Comparison of ENCODE assay signal across 9 cellular contexts in the genomic region with DNA sequence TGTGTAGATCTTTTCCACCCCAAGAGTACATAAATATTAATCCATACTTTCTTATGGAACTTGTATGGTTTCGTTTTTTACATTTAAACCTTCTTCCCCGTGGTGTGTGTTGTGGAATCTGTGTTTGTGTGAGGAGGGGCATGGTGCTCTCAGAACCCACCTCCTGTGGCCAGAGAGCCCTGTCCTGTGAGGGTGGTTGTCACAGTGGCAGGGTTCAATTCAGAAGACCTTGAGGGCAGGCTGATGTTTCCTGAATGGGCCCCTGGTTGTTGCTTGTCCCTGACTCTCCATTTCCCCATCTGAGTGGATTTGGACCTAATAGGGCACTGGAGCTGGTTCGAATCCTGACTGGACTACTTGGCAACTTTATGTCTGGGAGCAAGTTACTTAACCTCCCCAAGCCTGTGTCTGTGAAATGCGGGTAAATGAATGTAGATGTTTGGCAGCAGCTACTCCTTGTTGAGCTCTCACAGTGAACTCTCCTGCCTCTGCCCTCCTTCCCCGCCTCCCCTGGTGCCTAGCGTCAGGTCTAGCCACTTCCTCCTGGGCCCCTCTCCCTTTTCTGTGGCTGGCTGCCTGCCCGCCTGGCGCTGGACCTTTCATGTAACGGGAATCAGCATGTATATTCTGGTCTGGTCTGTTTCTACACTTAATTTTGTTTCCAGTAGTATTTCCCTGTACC. TPM values are rescaled to one million over a fixed set of nuclear protein-coding genes. Genes with fewer than 3 reads are reported as not detected.
DNase-seq lines count a peak whose midpoint lies in the region; ATAC-seq, FAIRE-seq and TF ChIP-seq lines count a peak whose summit lies in the region.
"Had no signal": no experiment of that assay in that cellular context is flagged by ENCODE, and none has a peak within 500 bp of the region (broad histone marks: within the 10 kb centered on the region; RNA-seq: fewer than 3 reads in every experiment).

No MANE protein-coding gene starts in this region.

- H4K20me1 ChIP-seq in PC-9 (ENCODE audit: insufficient read depth) (peaks cover 97% of the 10 kb centered on the region), keratinocyte (ENCODE audit: control insufficient read depth, extremely low read depth, insufficient read depth, low read length) (peaks cover 50% of the 10 kb centered on the region)

- H3K36me3 Mint-ChIP-seq in stimulated activated memory B cell treated with anti-CD40 and anti-IgM and Interleukin-4, amounts not matched to agents 10 μg/mL and 1 μg/mL and 100 μg/mL, for 72 hours, result peaks cover 36% of the 10 kb centered on the region

- peaks cover 87% of the 10 kb centered on the region for H3K4me1 Mint-ChIP-seq in stimulated activated memory B cell treated with anti-CD40 and anti-IgM and Interleukin-4, amounts not matched to agents 10 μg/mL and 1 μg/mL and 100 μg/mL, for 72 hours

- peak; percentile 80 for DNase-seq in activated effector memory CD4-positive, alpha-beta T cell treated with anti-CD3 and anti-CD28 coated beads, Interleukin-2, amount 50 U/mL, for 16 hours
- no peak for DNase-seq in activated effector memory CD4-positive, alpha-beta T cell treated with Interleukin-2 at 50 U/mL for 16 hours
- DNase-seq in PC-9, result peak in 1 of 2 experiments; percentile 56
- DNase-seq in astrocyte of the hippocampus (ENCODE audit: low read depth, low spot score), result peak; percentile 88
- DNase-seq in keratinocyte (ENCODE audit: low read depth, low spot score), result no peak
- DNase-seq in globus pallidus (ENCODE audit: low spot score), result no peak
- DNase-seq in NCI-H128 (lab: John Stamatoyannopoulos, UW; ENCODE audit: unreplicated experiment), result no peak

- no peaks in the 10 kb centered on the region for H3K9me3 Mint-ChIP-seq in stimulated activated memory B cell treated with anti-CD40 and anti-IgM and Interleukin-4, amounts not matched to agents 10 μg/mL and 1 μg/mL and 100 μg/mL, for 72 hours

- FAIRE-seq in keratinocyte (lab: Jason Lieb, UNC), result no peak
- FAIRE-seq: islet of Langerhans had no signal

- POLR2A ChIA-PET in PC-9 (lab: Charles Lee; ENCODE audit: unreplicated experiment), result interaction anchor here (0.5 to 1.1 kb wide), 6 partner anchors 11 to 807 kb away, joined by 3 to 11 read pairs (median 6); no protein-coding TSS in a partner anchor

- no peaks in the 10 kb centered on the region for H3K9me3 ChIP-seq in PC-9 (ENCODE audit: insufficient read depth, low read depth)
- no peaks in the 10 kb centered on the region for H3K9me3 ChIP-seq in keratinocyte (ENCODE audit: control insufficient read depth, low read depth, low read length)

- H3K27me3 Mint-ChIP-seq in stimulated activated memory B cell treated with anti-CD40 and anti-IgM and Interleukin-4, amounts not matched to agents 10 μg/mL and 1 μg/mL and 100 μg/mL, for 72 hours, result no peaks in the 10 kb centered on the region

- H3K79me2 ChIP-seq in PC-9 (ENCODE audit: low read depth) (peaks cover 97% of the 10 kb centered on the region), keratinocyte (ENCODE audit: control insufficient read depth, insufficient read depth, low read length) (peaks cover 53% of the 10 kb centered on the region)

- H3K27me3 ChIP-seq in PC-9 (ENCODE audit: insufficient read depth, low read depth) (no peaks in the 10 kb centered on the region), keratinocyte (ENCODE audit: control insufficient read depth, extremely low read depth, insufficient read depth, low read length) (no peaks in the 10 kb centered on the region)

- BruUV-seq in PC-9 (replicated peaks; lab: Mats Ljungman, UMichigan), result no TSS peak

- intact Hi-C loops in PC-9 (cut with micrococcal nuclease; ENCODE audit: unreplicated experiment), result no loop called here

- peaks cover 98% of the 10 kb centered on the region for H3F3A ChIP-seq in PC-9 (ENCODE audit: insufficient read depth, low read depth)

- peak overlapping the region; percentile 100 for H3K27ac ChIP-seq in PC-9
- peak overlapping the region; percentile 99 for H3K27ac ChIP-seq in keratinocyte (ENCODE audit: control insufficient read depth, insufficient read depth, low read length)

- H3K4me3 ChIP-seq in PC-9 (no peak overlapping the region), keratinocyte (ENCODE audit: control insufficient read depth in 2 of 3, extremely low read depth in 1 of 3, insufficient read depth in 2 of 3, low read depth in 1 of 3, low read length in 3 of 3) (peak overlapping the region in 2 of 3 experiments; percentile 1 to 9)

- H3K9ac ChIP-seq in keratinocyte (ENCODE audit: control insufficient read depth, extremely low read depth, insufficient read depth, low read length), result peak overlapping the region; percentile 100

- ATAC-seq in stimulated activated memory B cell treated with anti-CD40 and anti-IgM and Interleukin-4, amounts not matched to agents 10 μg/mL and 1 μg/mL and 100 μg/mL, for 72 hours, result no peak

- CTCF ChIA-PET in PC-9 (lab: Charles Lee), result no interaction called here

- peak overlapping the region; percentile 69 for H3K4me3 Mint-ChIP-seq in stimulated activated memory B cell treated with anti-CD40 and anti-IgM and Interleukin-4, amounts not matched to agents 10 μg/mL and 1 μg/mL and 100 μg/mL, for 72 hours

- no peaks in the 10 kb centered on the region for H3K9me1 ChIP-seq in keratinocyte (ENCODE audit: control insufficient read depth, extremely low read depth, insufficient read depth, low read length)

- H3K4me2 ChIP-seq in PC-9, result peak overlapping the region; percentile 99; the same call in 1 of the 2 replicates
- peak overlapping the region; percentile 96 for H3K4me2 ChIP-seq in keratinocyte (ENCODE audit: control insufficient read depth, extremely low read depth, insufficient read depth, low read depth, low read length)

- H2AFZ ChIP-seq in PC-9 (no peak overlapping the region), keratinocyte (ENCODE audit: control insufficient read depth, low read length) (no peak overlapping the region)

- TF ChIP-seq CTCF in PC-9 (conservative IDR thresholded peaks at IDR 0.05), result no peak
- no peak for TF ChIP-seq CTCF in keratinocyte (optimal IDR thresholded peaks at IDR 0.05 in 1 of 3, IDR thresholded peaks at IDR 0.05 in 1 of 3, conservative IDR thresholded peaks at IDR 0.05 in 1 of 3; ENCODE audit: extremely low read depth in 1 of 3, insufficient read depth in 2 of 3, low read length in 3 of 3)

- H3K4me1 ChIP-seq in PC-9 (replicated peaks; ENCODE audit: insufficient read depth) (peaks cover 54% of the 10 kb centered on the region), keratinocyte (ENCODE audit: control insufficient read depth, extremely low read depth, insufficient read depth, low read length) (peaks cover 45% of the 10 kb centered on the region)

- peaks cover 72% of the 10 kb centered on the region for H3K36me3 ChIP-seq in PC-9 (ENCODE audit: low read depth)
- H3K36me3 ChIP-seq in keratinocyte (ENCODE audit: control insufficient read depth in 2 of 2, extremely low read depth in 1 of 2, insufficient read depth in 2 of 2, low read length in 2 of 2), result peaks cover 7 to 23% of the 10 kb centered on the region in 2 experiments

- peak overlapping the region; percentile 71 for H3K27ac Mint-ChIP-seq in stimulated activated memory B cell treated with anti-CD40 and anti-IgM and Interleukin-4, amounts not matched to agents 10 μg/mL and 1 μg/mL and 100 μg/mL, for 72 hours

- dilution Hi-C loops in keratinocyte (cut with MboI; ENCODE audit: extremely low pct_ligation_motif_present, low sequenced_read_pairs), result no loop called here

- H3K9me2 ChIP-seq in PC-9 (ENCODE audit: insufficient read depth), result no peaks in the 10 kb centered on the region

RNA-seq across cellular contexts. Expression of a gene that starts 7.3 kb away (rescaled TPM):
- total RNA-seq in PC-9 (2021), result 825 and 938 TPM in 2 replicates
- polyA plus RNA-seq in keratinocyte, result 66.5 to 270 TPM (median 171 TPM) in 3 replicates
- 1,124 TPM for polyA plus RNA-seq in keratinocyte (2011; ENCODE audit: low read depth)
- 5.3 and 11.3 TPM in 2 replicates for polyA plus RNA-seq in keratinocyte (2011; cell fraction: cytosol; rRNA removed)
- polyA plus RNA-seq in keratinocyte (2011; cell fraction: nucleus; rRNA removed), result 1,267 and 1,668 TPM in 2 replicates
- polyA plus RNA-seq in keratinocyte (2012; ENCODE audit: low replicate concordance), result 218 and 908 TPM in 2 replicates
- polyA minus RNA-seq in keratinocyte, result 73.3 to 442 TPM (median 228 TPM) in 3 replicates
- polyA minus RNA-seq in keratinocyte (2011; cell fraction: cytosol; rRNA and poly(A)+ RNA removed), result 8.4 TPM
- 402 and 1,225 TPM in 2 replicates for polyA minus RNA-seq in keratinocyte (2011; cell fraction: nucleus; rRNA and poly(A)+ RNA removed)

RNA-seq across cellular contexts. Expression of a gene that starts 43.4 kb away (rescaled TPM):
- total RNA-seq in PC-9 (2021), result 32.4 and 48.9 TPM in 2 replicates
- polyA plus RNA-seq in keratinocyte, result 24.1 to 47.3 TPM (median 25.0 TPM) in 3 replicates
- 8.5 TPM for polyA plus RNA-seq in keratinocyte (2011; ENCODE audit: low read depth)
- 20.8 and 29.3 TPM in 2 replicates for polyA plus RNA-seq in keratinocyte (2011; cell fraction: cytosol; rRNA removed)
- polyA plus RNA-seq in keratinocyte (2011; cell fraction: nucleus; rRNA removed), result 58.8 and 74.9 TPM in 2 replicates
- polyA plus RNA-seq in keratinocyte (2012; ENCODE audit: low replicate concordance), result 20.8 and 30.9 TPM in 2 replicates
- 28.2 to 54.5 TPM (median 34.5 TPM) in 3 replicates for polyA minus RNA-seq in keratinocyte
- polyA minus RNA-seq in keratinocyte (2011; cell fraction: cytosol; rRNA and poly(A)+ RNA removed), result 64.1 TPM
- 56.0 and 58.9 TPM in 2 replicates for polyA minus RNA-seq in keratinocyte (2011; cell fraction: nucleus; rRNA and poly(A)+ RNA removed)

RNA-seq across cellular contexts. Expression of a gene that starts 47.4 kb away (rescaled TPM):
- total RNA-seq in PC-9 (2021), result 9.5 and 9.8 TPM in 2 replicates
- 0.20 to 0.46 TPM (median 0.25 TPM) in 3 replicates for polyA plus RNA-seq in keratinocyte
- polyA plus RNA-seq in keratinocyte (2011; ENCODE audit: low read depth), result 0.25 TPM
- polyA plus RNA-seq in keratinocyte (2011; cell fraction: cytosol; rRNA removed), result 0.10 and 0.12 TPM in 2 replicates
- polyA plus RNA-seq in keratinocyte (2011; cell fraction: nucleus; rRNA removed), result 1.1 and 1.2 TPM in 2 replicates
- 0.50 and 0.66 TPM in 2 replicates for polyA plus RNA-seq in keratinocyte (2012; ENCODE audit: low replicate concordance)
- polyA minus RNA-seq in keratinocyte, result 0.30 to 0.93 TPM (median 0.59 TPM) in 3 replicates
- polyA minus RNA-seq in keratinocyte (2011; cell fraction: cytosol; rRNA and poly(A)+ RNA removed), result not detected
- 0.95 and 1.4 TPM in 2 replicates for polyA minus RNA-seq in keratinocyte (2011; cell fraction: nucleus; rRNA and poly(A)+ RNA removed)

Comparison
In these comparisons a context has a peak if more than half of its experiments do, and no peak if none do; other contexts are left out.
1. DNase-seq: peak in activated effector memory CD4-positive, alpha-beta T cell treated with anti-CD3 and anti-CD28 coated beads, Interleukin-2, amount 50 U/mL, for 16 hours (single experiment) and astrocyte of the hippocampus (single experiment); none in activated effector memory CD4-positive, alpha-beta T cell treated with Interleukin-2 at 50 U/mL for 16 hours (single experiment), keratinocyte (single experiment), globus pallidus (single experiment) and NCI-H128 (single experiment).